ENCODE assay signal across 8 cellular contexts in the genomic region with DNA sequence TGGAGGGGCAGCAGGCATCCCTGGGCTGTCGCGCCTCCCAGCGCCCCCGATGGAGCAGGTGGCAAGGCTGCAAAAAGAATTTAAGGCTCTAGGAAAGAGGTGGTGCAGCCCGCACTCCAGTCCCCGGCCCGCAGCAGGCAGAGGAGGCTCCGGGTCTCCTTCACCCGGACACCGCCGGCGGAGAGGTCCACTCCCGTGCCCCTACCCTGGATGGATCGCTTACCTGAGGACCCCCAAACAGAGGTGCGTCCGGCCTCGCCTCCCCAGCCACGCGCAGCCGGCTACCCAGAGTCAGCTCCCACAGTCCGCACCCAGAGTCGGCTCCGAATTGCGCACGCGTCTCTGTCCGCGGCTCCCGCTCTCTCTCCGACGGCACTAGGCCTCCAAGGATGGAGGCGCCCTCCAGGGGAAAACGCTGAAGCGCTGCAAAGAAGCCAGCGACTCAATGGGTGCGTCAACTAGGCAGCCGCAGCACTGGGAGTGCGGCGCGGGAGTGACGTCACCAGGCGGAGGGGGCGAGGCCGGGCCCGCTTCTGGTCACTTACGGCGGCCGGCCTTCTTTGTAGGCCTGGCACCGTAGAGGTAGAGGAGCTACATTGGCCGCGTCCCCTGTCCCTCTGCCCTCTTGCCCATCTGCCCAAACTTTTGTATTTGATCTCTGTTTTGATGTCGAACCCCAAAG. TPM values are rescaled to one million over a fixed set of nuclear protein-coding genes. Genes with fewer than 3 reads are reported as not detected.
DNase-seq lines count a peak whose midpoint lies in the region; ATAC-seq and TF ChIP-seq lines count a peak whose summit lies in the region.

A gene with protein sequence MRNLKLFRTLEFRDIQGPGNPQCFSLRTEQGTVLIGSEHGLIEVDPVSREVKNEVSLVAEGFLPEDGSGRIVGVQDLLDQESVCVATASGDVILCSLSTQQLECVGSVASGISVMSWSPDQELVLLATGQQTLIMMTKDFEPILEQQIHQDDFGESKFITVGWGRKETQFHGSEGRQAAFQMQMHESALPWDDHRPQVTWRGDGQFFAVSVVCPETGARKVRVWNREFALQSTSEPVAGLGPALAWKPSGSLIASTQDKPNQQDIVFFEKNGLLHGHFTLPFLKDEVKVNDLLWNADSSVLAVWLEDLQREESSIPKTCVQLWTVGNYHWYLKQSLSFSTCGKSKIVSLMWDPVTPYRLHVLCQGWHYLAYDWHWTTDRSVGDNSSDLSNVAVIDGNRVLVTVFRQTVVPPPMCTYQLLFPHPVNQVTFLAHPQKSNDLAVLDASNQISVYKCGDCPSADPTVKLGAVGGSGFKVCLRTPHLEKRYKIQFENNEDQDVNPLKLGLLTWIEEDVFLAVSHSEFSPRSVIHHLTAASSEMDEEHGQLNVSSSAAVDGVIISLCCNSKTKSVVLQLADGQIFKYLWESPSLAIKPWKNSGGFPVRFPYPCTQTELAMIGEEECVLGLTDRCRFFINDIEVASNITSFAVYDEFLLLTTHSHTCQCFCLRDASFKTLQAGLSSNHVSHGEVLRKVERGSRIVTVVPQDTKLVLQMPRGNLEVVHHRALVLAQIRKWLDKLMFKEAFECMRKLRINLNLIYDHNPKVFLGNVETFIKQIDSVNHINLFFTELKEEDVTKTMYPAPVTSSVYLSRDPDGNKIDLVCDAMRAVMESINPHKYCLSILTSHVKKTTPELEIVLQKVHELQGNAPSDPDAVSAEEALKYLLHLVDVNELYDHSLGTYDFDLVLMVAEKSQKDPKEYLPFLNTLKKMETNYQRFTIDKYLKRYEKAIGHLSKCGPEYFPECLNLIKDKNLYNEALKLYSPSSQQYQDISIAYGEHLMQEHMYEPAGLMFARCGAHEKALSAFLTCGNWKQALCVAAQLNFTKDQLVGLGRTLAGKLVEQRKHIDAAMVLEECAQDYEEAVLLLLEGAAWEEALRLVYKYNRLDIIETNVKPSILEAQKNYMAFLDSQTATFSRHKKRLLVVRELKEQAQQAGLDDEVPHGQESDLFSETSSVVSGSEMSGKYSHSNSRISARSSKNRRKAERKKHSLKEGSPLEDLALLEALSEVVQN (N-terminal part only) (minus strand): TSS at position 484 of the 682 bp plus-strand sequence. CDS start 2,978 bp downstream, outside the sequence.

- ATAC-seq in HG02642 (IDR thresholded peaks at IDR 0.05; ENCODE audit: poor library complexity, unreplicated experiment) (peak; percentile 88), Right ventricle myocardium superior (ENCODE audit: poor library complexity) (peak; percentile 95)

- TF ChIP-seq CTCF in GM12865 (IDR thresholded peaks at IDR 0.05; ENCODE audit: insufficient read depth, low read depth, low read length, missing control alignments): peak; percentile 19
- TF ChIP-seq CTCF in parathyroid adenoma (IDR thresholded peaks at IDR 0.05): no peak
- peak in 3 of 5 experiments; percentile 6 to 20 (median 15) for TF ChIP-seq CTCF in tibial nerve (IDR thresholded peaks at IDR 0.05)

- 0% methylated on average over 4 to 44 of the region's 52 CpGs for WGBS in tibial nerve, 2 donors

- no peaks in the 10 kb centered on the region for H3K36me3 ChIP-seq in parathyroid adenoma (ENCODE audit: control insufficient read depth, insufficient read depth, low read length)
- peaks cover 0 to 17% (median 0%) of the 10 kb centered on the region in 3 donors for H3K36me3 ChIP-seq in tibial nerve

- intact Hi-C loops in Right ventricle myocardium superior (cut with DNase I): loop anchor here (10.0 kb wide), 1 partner anchor 81 kb away; a partner anchor contains a TSS

- peak within 1 kb of the TSS; percentile 69 for H3K4me3 ChIP-seq in GM12865 (ENCODE audit: low read depth, low read length)
- peak within 1 kb of the TSS; percentile 98 for H3K4me3 ChIP-seq in parathyroid adenoma (ENCODE audit: low read depth, low read length)
- peak within 1 kb of the TSS; percentile 76 to 95 (median 88) for H3K4me3 ChIP-seq in tibial nerve

- peak within 1 kb of the TSS; percentile 94 for H3K27ac Mint-ChIP-seq in activated naive CD8-positive, alpha-beta T cell treated with anti-CD3 and anti-CD28 coated beads for 36 hours

- H3K36me3 Mint-ChIP-seq in activated naive CD8-positive, alpha-beta T cell treated with anti-CD3 and anti-CD28 coated beads for 36 hours: peaks cover 4% of the 10 kb centered on the region

- DNase-seq in GM12865 (ENCODE audit: low read depth): peak; percentile 94
- DNase-seq in NCI-H1105 (lab: John Stamatoyannopoulos, UW): peak; percentile 89
- DNase-seq in SKM-1 treated with dmso at 0.1 percent for 144 hours (lab: John Stamatoyannopoulos, UW; ENCODE audit: unreplicated experiment): peak; percentile 48
- peak; percentile 91 for DNase-seq in activated naive CD8-positive, alpha-beta T cell treated with anti-CD3 and anti-CD28 coated beads for 36 hours
- DNase-seq in Right ventricle myocardium superior: peak; percentile 95
- peak; percentile 78 to 83 for DNase-seq in tibial nerve (ENCODE audit: low spot score in 2 of 2)

- peaks cover 8% of the 10 kb centered on the region for H3K79me2 ChIP-seq in parathyroid adenoma

- peak within 1 kb of the TSS; percentile 92 for H2AFZ ChIP-seq in parathyroid adenoma

- H3K4me1 ChIP-seq in parathyroid adenoma (peaks cover 4% of the 10 kb centered on the region), tibial nerve (peaks cover 0 to 43% (median 15%) of the 10 kb centered on the region in 4 donors)

- no peaks in the 10 kb centered on the region for H3K9me3 Mint-ChIP-seq in activated naive CD8-positive, alpha-beta T cell treated with anti-CD3 and anti-CD28 coated beads for 36 hours

- TF ChIP-seq EP300 in tibial nerve (IDR thresholded peaks at IDR 0.05): peak in 1 of 2 donors; percentile 88

- peak; percentile 31 to 61 for TF ChIP-seq POLR2A in tibial nerve (IDR thresholded peaks at IDR 0.05)

- H3K9me3 ChIP-seq in parathyroid adenoma (ENCODE audit: control insufficient read depth, low read length) (no peaks in the 10 kb centered on the region), tibial nerve (no peaks in the 10 kb centered on the region)

- H3K4me1 Mint-ChIP-seq in activated naive CD8-positive, alpha-beta T cell treated with anti-CD3 and anti-CD28 coated beads for 36 hours: peaks cover 30% of the 10 kb centered on the region

- peak within 1 kb of the TSS; percentile 97 for H3K4me3 Mint-ChIP-seq in activated naive CD8-positive, alpha-beta T cell treated with anti-CD3 and anti-CD28 coated beads for 36 hours

- H3K27me3 Mint-ChIP-seq in activated naive CD8-positive, alpha-beta T cell treated with anti-CD3 and anti-CD28 coated beads for 36 hours: no peaks in the 10 kb centered on the region

- H3K4me2 ChIP-seq in parathyroid adenoma (ENCODE audit: low read length): peak within 1 kb of the TSS; percentile 94

- H3K27ac ChIP-seq in parathyroid adenoma (peak within 1 kb of the TSS; percentile 86), tibial nerve (peak within 1 kb of the TSS; percentile 90 to 95 (median 94))

- H3K27me3 ChIP-seq in parathyroid adenoma (ENCODE audit: control insufficient read depth, insufficient read depth, low read length): no peaks in the 10 kb centered on the region
- H3K27me3 ChIP-seq in tibial nerve: no peaks in the 10 kb centered on the region

- H3K9ac ChIP-seq in parathyroid adenoma: no peak within 1 kb of the TSS

RNA-seq across cellular contexts. Expression of the gene that starts here (rescaled TPM):
- 10 to 100 TPM; 32.3 to 37.6 TPM for total RNA-seq in activated naive CD8-positive, alpha-beta T cell treated with anti-CD3 and anti-CD28 coated beads for 36 hours
- 20.1 TPM for total RNA-seq in Right ventricle myocardium superior
- 10 to 100 TPM; 21.6 to 61.4 (median 25.7) TPM for total RNA-seq in tibial nerve

Comparison
In these comparisons a context has a peak if more than half of its experiments do, and no peak if none do; other contexts are left out.
1. Peak in every context shown above with its lines: DNase-seq, ATAC-seq, H3K4me3 ChIP-seq and H3K27ac ChIP-seq.